In the genomic region with DNA sequence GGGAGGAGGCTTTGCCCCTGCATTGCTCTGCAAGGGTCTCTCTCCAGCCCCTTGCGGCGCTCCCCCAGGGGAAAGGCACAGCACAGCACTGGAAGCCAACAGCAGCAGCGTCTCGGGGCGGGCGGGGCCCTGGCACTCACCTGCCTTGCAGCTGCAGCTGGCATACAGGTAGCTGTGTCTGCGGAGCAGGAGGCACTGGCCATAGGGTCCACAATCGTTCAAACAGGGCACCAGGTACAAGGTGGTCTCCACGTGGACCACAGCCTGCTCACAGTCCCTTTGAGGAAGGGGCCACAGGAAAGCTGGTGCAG, we compare ENCODE assay signal across 1 cellular context.
TF ChIP-seq lines count a peak whose summit lies in the region.

No MANE protein-coding gene starts in this region.

TF ChIP-seq in K562, 482 proteins besides CTCF, POLR2A, EP300 and RAD21:
- TF ChIP-seq ZSCAN29 (IDR thresholded peaks at IDR 0.05) (no peak), RBFOX2 (IDR thresholded peaks at IDR 0.05; ENCODE audit: low read depth, low read length) (peak; percentile 17; the same call in 1 of the 2 replicates), KAT7 (CRISPR knock-in tag; IDR thresholded peaks at IDR 0.05; ENCODE audit: borderline replicate concordance) (no peak), UBTF (IDR thresholded peaks at IDR 0.05; ENCODE audit: borderline replicate concordance in 1 of 2, low read depth in 2 of 2, low read length in 2 of 2) (no peak), POLR2G (IDR thresholded peaks at IDR 0.05; ENCODE audit: low read depth, low read length) (peak; percentile 16; the same call in 1 of the 2 replicates)
